28 cellular contexts compared by ENCODE assay signal in genomic region chr5:34970552-34970951, GRCh38.
"Had no signal": no experiment of that assay in that cellular context is flagged by ENCODE, and none has a peak within 500 bp of the region (broad histone marks: within the 10 kb centered on the region; RNA-seq: fewer than 3 reads in every experiment).

No MANE protein-coding gene starts in this region.

- H3K36me3 ChIP-seq: colonic mucosa, esophagus squamous epithelium, gastroesophageal sphincter, heart left ventricle, prostate gland, right atrium auricular region, sigmoid colon had no signal

- H3K36me3 Mint-ChIP-seq: stimulated activated effector memory CD8-positive, alpha-beta T cell treated with anti-CD3 and anti-CD28 coated beads, Interleukin-12 subunit alpha, Interleukin-12 subunit beta, amount 100 ng/mL, for 72 hours; type B pancreatic cell had no signal

- H3K4me3 ChIP-seq: colonic mucosa, esophagus squamous epithelium, gastroesophageal sphincter, heart left ventricle, hepatocyte, lung, mucosa of descending colon, prostate gland, right atrium auricular region, sigmoid colon, testis, tibial artery had no signal

- H3K4me3 Mint-ChIP-seq: memory B cell; mesothelial cell of epicardium; naive B cell; natural killer cell treated with Interleukin-12 subunit alpha and Interleukin-12 subunit beta and Interleukin-15 and Interleukin-18, amount 100 ng/mL, for 72 hours; stimulated activated effector memory CD8-positive, alpha-beta T cell treated with anti-CD3 and anti-CD28 coated beads, Interleukin-12 subunit alpha, Interleukin-12 subunit beta, amount 100 ng/mL, for 72 hours; type B pancreatic cell had no signal

- H3K4me1 Mint-ChIP-seq: memory B cell; naive B cell; stimulated activated effector memory CD8-positive, alpha-beta T cell treated with anti-CD3 and anti-CD28 coated beads, Interleukin-12 subunit alpha, Interleukin-12 subunit beta, amount 100 ng/mL, for 72 hours had no signal

- H3K27me3 ChIP-seq: colonic mucosa, esophagus squamous epithelium, gastroesophageal sphincter, heart left ventricle, hepatocyte, right atrium auricular region, sigmoid colon, testis, tibial artery had no signal

- H3K27ac ChIP-seq: colonic mucosa, esophagus squamous epithelium, gastroesophageal sphincter, heart left ventricle, hepatocyte, prostate gland, right atrium auricular region, sigmoid colon, testis, tibial artery had no signal

- H3K9me3 Mint-ChIP-seq: type B pancreatic cell had no signal

- H3K27me3 Mint-ChIP-seq: type B pancreatic cell had no signal

- ATAC-seq: gastroesophageal sphincter; heart left ventricle; left lobe of liver; mucosa of descending colon; natural killer cell treated with Interleukin-12 subunit alpha and Interleukin-12 subunit beta and Interleukin-15 and Interleukin-18, amount 100 ng/mL, for 72 hours; stimulated activated effector memory CD8-positive, alpha-beta T cell treated with anti-CD3 and anti-CD28 coated beads, Interleukin-12 subunit alpha, Interleukin-12 subunit beta, amount 100 ng/mL, for 72 hours; stimulated activated naive CD8-positive, alpha-beta T cell treated with anti-CD3 and anti-CD28 coated beads, Interleukin-15, Interleukin-2, amounts not matched to agents 100 U/mL and 50 U/mL, for 24 hours had no signal

- H3K27ac Mint-ChIP-seq: memory B cell; mesothelial cell of epicardium; natural killer cell treated with Interleukin-12 subunit alpha and Interleukin-12 subunit beta and Interleukin-15 and Interleukin-18, amount 100 ng/mL, for 72 hours; stimulated activated effector memory CD8-positive, alpha-beta T cell treated with anti-CD3 and anti-CD28 coated beads, Interleukin-12 subunit alpha, Interleukin-12 subunit beta, amount 100 ng/mL, for 72 hours; type B pancreatic cell had no signal

- DNase-seq: colonic mucosa; dermis blood vessel endothelial cell; effector memory CD4-positive, alpha-beta T cell; erythroblast; esophagus squamous epithelium; heart left ventricle; kidney; mucosa of descending colon; naive B cell; nucleus accumbens; sigmoid colon; stimulated activated CD4-positive, alpha-beta T cell treated with anti-CD3 and anti-CD28 coated beads, Interleukin-2, amount 100 ng/mL, for 24 hours; stimulated activated CD4-positive, alpha-beta T cell treated with anti-CD3 and anti-CD28 coated beads, Interleukin-4, amount 100 ng/mL, for 24 hours; stimulated activated naive CD8-positive, alpha-beta T cell treated with anti-CD3 and anti-CD28 coated beads, Interleukin-15, Interleukin-2, amounts not matched to agents 100 U/mL and 50 U/mL, for 24 hours; substantia nigra; testis; tibial artery had no signal
